Comparison of ENCODE assay signal across 2 cellular contexts in the genomic region with DNA sequence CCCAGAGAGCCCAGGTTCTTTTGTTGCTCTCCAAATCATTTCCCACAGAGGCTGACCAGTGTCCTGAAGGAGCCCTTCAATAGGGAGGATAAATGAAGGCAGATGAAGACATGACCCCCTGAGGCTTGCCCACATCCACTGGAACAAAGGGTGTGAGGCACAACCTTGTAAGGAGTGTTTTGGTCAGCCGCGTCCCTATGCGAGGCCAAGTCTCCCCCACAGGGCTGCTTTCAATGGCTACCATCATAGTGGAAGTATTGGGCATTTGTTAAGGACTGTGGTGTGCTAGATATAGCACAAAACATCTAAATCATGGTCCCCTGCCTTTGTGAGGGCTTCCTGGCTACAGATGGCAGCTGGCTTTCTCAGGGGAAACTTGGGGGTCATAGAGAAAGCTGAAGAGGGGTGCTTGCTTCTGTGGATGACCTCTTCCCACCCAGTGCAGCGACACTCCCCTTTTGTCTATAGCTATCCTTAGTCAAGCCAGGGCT.
TF ChIP-seq lines count a peak whose summit lies in the region.

No MANE protein-coding gene starts in this region.

TF ChIP-seq in SK-N-SH, 30 proteins besides CTCF, POLR2A, EP300 and RAD21 (continued from another document):
- TF ChIP-seq, protein P1, sequence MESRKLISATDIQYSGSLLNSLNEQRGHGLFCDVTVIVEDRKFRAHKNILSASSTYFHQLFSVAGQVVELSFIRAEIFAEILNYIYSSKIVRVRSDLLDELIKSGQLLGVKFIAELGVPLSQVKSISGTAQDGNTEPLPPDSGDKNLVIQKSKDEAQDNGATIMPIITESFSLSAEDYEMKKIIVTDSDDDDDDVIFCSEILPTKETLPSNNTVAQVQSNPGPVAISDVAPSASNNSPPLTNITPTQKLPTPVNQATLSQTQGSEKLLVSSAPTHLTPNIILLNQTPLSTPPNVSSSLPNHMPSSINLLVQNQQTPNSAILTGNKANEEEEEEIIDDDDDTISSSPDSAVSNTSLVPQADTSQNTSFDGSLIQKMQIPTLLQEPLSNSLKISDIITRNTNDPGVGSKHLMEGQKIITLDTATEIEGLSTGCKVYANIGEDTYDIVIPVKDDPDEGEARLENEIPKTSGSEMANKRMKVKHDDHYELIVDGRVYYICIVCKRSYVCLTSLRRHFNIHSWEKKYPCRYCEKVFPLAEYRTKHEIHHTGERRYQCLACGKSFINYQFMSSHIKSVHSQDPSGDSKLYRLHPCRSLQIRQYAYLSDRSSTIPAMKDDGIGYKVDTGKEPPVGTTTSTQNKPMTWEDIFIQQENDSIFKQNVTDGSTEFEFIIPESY (IDR thresholded peaks at IDR 0.05; ENCODE audit: borderline replicate concordance, low read depth): no peak
- TF ChIP-seq MEF2A (IDR thresholded peaks at IDR 0.05; ENCODE audit: borderline replicate concordance, low read depth) (no peak), RCOR1 (IDR thresholded peaks at IDR 0.05; ENCODE audit: low read length) (no peak), MXI1 (IDR thresholded peaks at IDR 0.05; ENCODE audit: low read depth, low read length) (no peak), USF2 (IDR thresholded peaks at IDR 0.05; ENCODE audit: borderline replicate concordance, low read depth, low read length) (no peak), TCF12 (IDR thresholded peaks at IDR 0.05) (no peak), JUND (IDR thresholded peaks at IDR 0.05) (no peak), TEAD4 (IDR thresholded peaks at IDR 0.05; ENCODE audit: borderline replicate concordance, insufficient read depth) (no peak)
- TF ChIP-seq, protein P2, sequence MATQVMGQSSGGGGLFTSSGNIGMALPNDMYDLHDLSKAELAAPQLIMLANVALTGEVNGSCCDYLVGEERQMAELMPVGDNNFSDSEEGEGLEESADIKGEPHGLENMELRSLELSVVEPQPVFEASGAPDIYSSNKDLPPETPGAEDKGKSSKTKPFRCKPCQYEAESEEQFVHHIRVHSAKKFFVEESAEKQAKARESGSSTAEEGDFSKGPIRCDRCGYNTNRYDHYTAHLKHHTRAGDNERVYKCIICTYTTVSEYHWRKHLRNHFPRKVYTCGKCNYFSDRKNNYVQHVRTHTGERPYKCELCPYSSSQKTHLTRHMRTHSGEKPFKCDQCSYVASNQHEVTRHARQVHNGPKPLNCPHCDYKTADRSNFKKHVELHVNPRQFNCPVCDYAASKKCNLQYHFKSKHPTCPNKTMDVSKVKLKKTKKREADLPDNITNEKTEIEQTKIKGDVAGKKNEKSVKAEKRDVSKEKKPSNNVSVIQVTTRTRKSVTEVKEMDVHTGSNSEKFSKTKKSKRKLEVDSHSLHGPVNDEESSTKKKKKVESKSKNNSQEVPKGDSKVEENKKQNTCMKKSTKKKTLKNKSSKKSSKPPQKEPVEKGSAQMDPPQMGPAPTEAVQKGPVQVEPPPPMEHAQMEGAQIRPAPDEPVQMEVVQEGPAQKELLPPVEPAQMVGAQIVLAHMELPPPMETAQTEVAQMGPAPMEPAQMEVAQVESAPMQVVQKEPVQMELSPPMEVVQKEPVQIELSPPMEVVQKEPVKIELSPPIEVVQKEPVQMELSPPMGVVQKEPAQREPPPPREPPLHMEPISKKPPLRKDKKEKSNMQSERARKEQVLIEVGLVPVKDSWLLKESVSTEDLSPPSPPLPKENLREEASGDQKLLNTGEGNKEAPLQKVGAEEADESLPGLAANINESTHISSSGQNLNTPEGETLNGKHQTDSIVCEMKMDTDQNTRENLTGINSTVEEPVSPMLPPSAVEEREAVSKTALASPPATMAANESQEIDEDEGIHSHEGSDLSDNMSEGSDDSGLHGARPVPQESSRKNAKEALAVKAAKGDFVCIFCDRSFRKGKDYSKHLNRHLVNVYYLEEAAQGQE (IDR thresholded peaks at IDR 0.05; ENCODE audit: low read depth, low read length): no peak
- TF ChIP-seq, protein P3, sequence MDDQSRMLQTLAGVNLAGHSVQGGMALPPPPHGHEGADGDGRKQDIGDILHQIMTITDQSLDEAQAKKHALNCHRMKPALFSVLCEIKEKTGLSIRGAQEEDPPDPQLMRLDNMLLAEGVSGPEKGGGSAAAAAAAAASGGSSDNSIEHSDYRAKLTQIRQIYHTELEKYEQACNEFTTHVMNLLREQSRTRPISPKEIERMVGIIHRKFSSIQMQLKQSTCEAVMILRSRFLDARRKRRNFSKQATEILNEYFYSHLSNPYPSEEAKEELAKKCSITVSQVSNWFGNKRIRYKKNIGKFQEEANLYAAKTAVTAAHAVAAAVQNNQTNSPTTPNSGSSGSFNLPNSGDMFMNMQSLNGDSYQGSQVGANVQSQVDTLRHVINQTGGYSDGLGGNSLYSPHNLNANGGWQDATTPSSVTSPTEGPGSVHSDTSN (IDR thresholded peaks at IDR 0.05): no peak
TF ChIP-seq in SK-N-SH: peak in this region for 0.

TF ChIP-seq in SK-N-SH treated with all-trans-retinoic acid at 6 μM for 48 hours, 23 proteins besides CTCF, POLR2A, EP300 and RAD21 (continued from another document):
- TF ChIP-seq, protein P4, sequence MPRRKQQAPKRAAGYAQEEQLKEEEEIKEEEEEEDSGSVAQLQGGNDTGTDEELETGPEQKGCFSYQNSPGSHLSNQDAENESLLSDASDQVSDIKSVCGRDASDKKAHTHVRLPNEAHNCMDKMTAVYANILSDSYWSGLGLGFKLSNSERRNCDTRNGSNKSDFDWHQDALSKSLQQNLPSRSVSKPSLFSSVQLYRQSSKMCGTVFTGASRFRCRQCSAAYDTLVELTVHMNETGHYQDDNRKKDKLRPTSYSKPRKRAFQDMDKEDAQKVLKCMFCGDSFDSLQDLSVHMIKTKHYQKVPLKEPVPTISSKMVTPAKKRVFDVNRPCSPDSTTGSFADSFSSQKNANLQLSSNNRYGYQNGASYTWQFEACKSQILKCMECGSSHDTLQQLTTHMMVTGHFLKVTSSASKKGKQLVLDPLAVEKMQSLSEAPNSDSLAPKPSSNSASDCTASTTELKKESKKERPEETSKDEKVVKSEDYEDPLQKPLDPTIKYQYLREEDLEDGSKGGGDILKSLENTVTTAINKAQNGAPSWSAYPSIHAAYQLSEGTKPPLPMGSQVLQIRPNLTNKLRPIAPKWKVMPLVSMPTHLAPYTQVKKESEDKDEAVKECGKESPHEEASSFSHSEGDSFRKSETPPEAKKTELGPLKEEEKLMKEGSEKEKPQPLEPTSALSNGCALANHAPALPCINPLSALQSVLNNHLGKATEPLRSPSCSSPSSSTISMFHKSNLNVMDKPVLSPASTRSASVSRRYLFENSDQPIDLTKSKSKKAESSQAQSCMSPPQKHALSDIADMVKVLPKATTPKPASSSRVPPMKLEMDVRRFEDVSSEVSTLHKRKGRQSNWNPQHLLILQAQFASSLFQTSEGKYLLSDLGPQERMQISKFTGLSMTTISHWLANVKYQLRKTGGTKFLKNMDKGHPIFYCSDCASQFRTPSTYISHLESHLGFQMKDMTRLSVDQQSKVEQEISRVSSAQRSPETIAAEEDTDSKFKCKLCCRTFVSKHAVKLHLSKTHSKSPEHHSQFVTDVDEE (CRISPR knock-in tag; IDR thresholded peaks at IDR 0.05): no peak
- no peak for TF ChIP-seq RARB (CRISPR knock-in tag; IDR thresholded peaks at IDR 0.05)
- TF ChIP-seq, protein P5, sequence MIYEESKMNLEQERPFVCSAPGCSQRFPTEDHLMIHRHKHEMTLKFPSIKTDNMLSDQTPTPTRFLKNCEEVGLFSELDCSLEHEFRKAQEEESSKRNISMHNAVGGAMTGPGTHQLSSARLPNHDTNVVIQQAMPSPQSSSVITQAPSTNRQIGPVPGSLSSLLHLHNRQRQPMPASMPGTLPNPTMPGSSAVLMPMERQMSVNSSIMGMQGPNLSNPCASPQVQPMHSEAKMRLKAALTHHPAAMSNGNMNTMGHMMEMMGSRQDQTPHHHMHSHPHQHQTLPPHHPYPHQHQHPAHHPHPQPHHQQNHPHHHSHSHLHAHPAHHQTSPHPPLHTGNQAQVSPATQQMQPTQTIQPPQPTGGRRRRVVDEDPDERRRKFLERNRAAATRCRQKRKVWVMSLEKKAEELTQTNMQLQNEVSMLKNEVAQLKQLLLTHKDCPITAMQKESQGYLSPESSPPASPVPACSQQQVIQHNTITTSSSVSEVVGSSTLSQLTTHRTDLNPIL (CRISPR knock-in tag; IDR thresholded peaks at IDR 0.05; ENCODE audit: low read depth): no peak
- TF ChIP-seq CSRNP3 (CRISPR knock-in tag; IDR thresholded peaks at IDR 0.05): no peak
- TF ChIP-seq CSDC2 (CRISPR knock-in tag; IDR thresholded peaks at IDR 0.05): no peak
- no peak for TF ChIP-seq ZNF70 (CRISPR knock-in tag; IDR thresholded peaks at IDR 0.05)
- TF ChIP-seq ZFP30 (CRISPR knock-in tag; IDR thresholded peaks at IDR 0.05): no peak
- TF ChIP-seq TCF4 (CRISPR knock-in tag; IDR thresholded peaks at IDR 0.05; ENCODE audit: borderline replicate concordance): no peak
- no peak for TF ChIP-seq BACH2 (CRISPR knock-in tag; IDR thresholded peaks at IDR 0.05; ENCODE audit: borderline replicate concordance)
- no peak for TF ChIP-seq OSR1 (CRISPR knock-in tag; IDR thresholded peaks at IDR 0.05)
- TF ChIP-seq PPARA (CRISPR knock-in tag; IDR thresholded peaks at IDR 0.05; ENCODE audit: borderline replicate concordance): no peak
- TF ChIP-seq ESRRG (CRISPR knock-in tag; IDR thresholded peaks at IDR 0.05): no peak
- TF ChIP-seq, protein P6, sequence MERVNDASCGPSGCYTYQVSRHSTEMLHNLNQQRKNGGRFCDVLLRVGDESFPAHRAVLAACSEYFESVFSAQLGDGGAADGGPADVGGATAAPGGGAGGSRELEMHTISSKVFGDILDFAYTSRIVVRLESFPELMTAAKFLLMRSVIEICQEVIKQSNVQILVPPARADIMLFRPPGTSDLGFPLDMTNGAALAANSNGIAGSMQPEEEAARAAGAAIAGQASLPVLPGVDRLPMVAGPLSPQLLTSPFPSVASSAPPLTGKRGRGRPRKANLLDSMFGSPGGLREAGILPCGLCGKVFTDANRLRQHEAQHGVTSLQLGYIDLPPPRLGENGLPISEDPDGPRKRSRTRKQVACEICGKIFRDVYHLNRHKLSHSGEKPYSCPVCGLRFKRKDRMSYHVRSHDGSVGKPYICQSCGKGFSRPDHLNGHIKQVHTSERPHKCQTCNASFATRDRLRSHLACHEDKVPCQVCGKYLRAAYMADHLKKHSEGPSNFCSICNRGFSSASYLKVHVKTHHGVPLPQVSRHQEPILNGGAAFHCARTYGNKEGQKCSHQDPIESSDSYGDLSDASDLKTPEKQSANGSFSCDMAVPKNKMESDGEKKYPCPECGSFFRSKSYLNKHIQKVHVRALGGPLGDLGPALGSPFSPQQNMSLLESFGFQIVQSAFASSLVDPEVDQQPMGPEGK (CRISPR knock-in tag; IDR thresholded peaks at IDR 0.05; ENCODE audit: borderline replicate concordance): no peak
- no peak for TF ChIP-seq GLIS3 (CRISPR knock-in tag; IDR thresholded peaks at IDR 0.05)
